Comparison of ENCODE assay signal across 26 cellular contexts in the genomic region with DNA sequence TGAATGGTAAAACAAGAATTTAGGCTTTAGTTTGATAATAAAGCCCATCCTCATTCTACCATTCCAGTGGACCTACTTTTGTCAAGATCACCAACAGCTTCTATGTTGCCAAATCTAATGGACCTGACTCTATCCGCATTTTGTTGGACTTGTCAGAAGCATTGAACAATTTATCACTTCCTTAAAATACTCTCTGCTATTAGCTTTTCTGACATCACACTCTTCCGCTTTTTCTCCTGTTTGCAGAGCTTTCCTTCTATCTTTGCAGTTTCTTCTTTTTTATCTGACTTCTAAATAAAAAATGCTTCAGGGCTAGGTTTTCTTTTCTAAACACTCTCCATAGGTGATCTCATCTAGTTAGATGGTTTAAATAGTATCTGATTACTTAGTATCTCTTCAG.
"Had no signal": no experiment of that assay in that cellular context is flagged by ENCODE, and none has a peak within 500 bp of the region (broad histone marks: within the 10 kb centered on the region; RNA-seq: fewer than 3 reads in every experiment).

No MANE protein-coding gene starts in this region.

- H3K79me2 ChIP-seq: parathyroid adenoma had no signal

- H3K4me3 ChIP-seq: left ventricle myocardium inferior, lung, neural progenitor cell, psoas muscle, right lobe of liver, stomach, testis, thyroid gland, transverse colon, upper lobe of right lung had no signal

- H3K4me1 ChIP-seq: left ventricle myocardium inferior, neural progenitor cell, parathyroid adenoma, psoas muscle, right lobe of liver, stomach, testis, thyroid gland, transverse colon, upper lobe of right lung had no signal

- H3K36me3 Mint-ChIP-seq: mesothelial cell of epicardium; naive B cell; natural killer cell; neural progenitor cell; stimulated activated naive B cell treated with anti-CD40 and anti-IgM and Interleukin-4, amounts not matched to agents 10 μg/mL and 1 μg/mL and 100 μg/mL, for 72 hours had no signal

- H3K4me3 Mint-ChIP-seq: mesothelial cell of epicardium; naive B cell; natural killer cell; nephron progenitor cell; neural progenitor cell; stimulated activated naive B cell treated with anti-CD40 and anti-IgM and Interleukin-4, amounts not matched to agents 10 μg/mL and 1 μg/mL and 100 μg/mL, for 72 hours had no signal

- H3K27ac ChIP-seq: left ventricle myocardium inferior, neural progenitor cell, neutrophil, parathyroid adenoma, psoas muscle, right lobe of liver, stomach, testis, thyroid gland, transverse colon, upper lobe of right lung had no signal

- H3K9me3 ChIP-seq: left ventricle myocardium inferior, neutrophil, right lobe of liver, stomach, testis, thyroid gland, transverse colon, upper lobe of right lung had no signal

- H3K9ac ChIP-seq: neural progenitor cell, parathyroid adenoma had no signal

- DNase-seq: islet precursor cell; left ventricle myocardium inferior; mesendoderm; naive B cell; natural killer cell; nephron progenitor cell; occipital lobe; psoas muscle; right lobe of liver; stimulated activated CD4-positive, alpha-beta T cell treated with anti-CD3 and anti-CD28 coated beads, Interleukin-12 subunit alpha, Interleukin-12 subunit beta, amount 100 ng/mL, for 4 hours; stimulated activated CD4-positive, alpha-beta T cell treated with anti-CD3 and anti-CD28 coated beads, Interleukin-15, amount 100 ng/mL, for 24 hours; stimulated activated CD4-positive, alpha-beta T cell treated with anti-CD3 and anti-CD28 coated beads, Interleukin-2, amount 100 ng/mL, for 24 hours; stimulated activated CD4-positive, alpha-beta T cell treated with anti-CD3 and anti-CD28 coated beads, Interleukin-4, amount 100 ng/mL, for 1 hour; stimulated activated naive B cell treated with anti-CD40 and anti-IgM and Interleukin-4, amounts not matched to agents 10 μg/mL and 1 μg/mL and 100 μg/mL, for 72 hours; stimulated activated naive CD8-positive, alpha-beta T cell treated with anti-CD3 and anti-CD28 coated beads, Interleukin-15, Interleukin-2, amounts not matched to agents 100 U/mL and 50 U/mL, for 24 hours; stomach; testis; thyroid gland; transverse colon; upper lobe of right lung had no signal

- H3K9me3 Mint-ChIP-seq: mesothelial cell of epicardium, natural killer cell, nephron progenitor cell, neural progenitor cell had no signal

- H3K4me1 Mint-ChIP-seq: naive B cell; natural killer cell; nephron progenitor cell; neural progenitor cell; stimulated activated naive B cell treated with anti-CD40 and anti-IgM and Interleukin-4, amounts not matched to agents 10 μg/mL and 1 μg/mL and 100 μg/mL, for 72 hours had no signal

- H3K36me3 ChIP-seq: left ventricle myocardium inferior, neural progenitor cell, neutrophil, right lobe of liver, stomach, thyroid gland, transverse colon, upper lobe of right lung had no signal

- H3K4me2 ChIP-seq: neural progenitor cell had no signal

- FAIRE-seq: urothelium cell line had no signal

- H2AFZ ChIP-seq: neural progenitor cell, parathyroid adenoma had no signal

- ATAC-seq: natural killer cell; psoas muscle; right lobe of liver; stimulated activated naive B cell treated with anti-CD40 and anti-IgM and Interleukin-4, amounts not matched to agents 10 μg/mL and 1 μg/mL and 100 μg/mL, for 72 hours; stimulated activated naive CD8-positive, alpha-beta T cell treated with anti-CD3 and anti-CD28 coated beads, Interleukin-15, Interleukin-2, amounts not matched to agents 100 U/mL and 50 U/mL, for 24 hours; upper lobe of right lung had no signal

- H3K27ac Mint-ChIP-seq: mesothelial cell of epicardium; naive B cell; natural killer cell; nephron progenitor cell; neural progenitor cell; stimulated activated naive B cell treated with anti-CD40 and anti-IgM and Interleukin-4, amounts not matched to agents 10 μg/mL and 1 μg/mL and 100 μg/mL, for 72 hours had no signal

- H3K27me3 ChIP-seq: right lobe of liver, testis, thyroid gland, upper lobe of right lung had no signal
